In the genomic region with DNA sequence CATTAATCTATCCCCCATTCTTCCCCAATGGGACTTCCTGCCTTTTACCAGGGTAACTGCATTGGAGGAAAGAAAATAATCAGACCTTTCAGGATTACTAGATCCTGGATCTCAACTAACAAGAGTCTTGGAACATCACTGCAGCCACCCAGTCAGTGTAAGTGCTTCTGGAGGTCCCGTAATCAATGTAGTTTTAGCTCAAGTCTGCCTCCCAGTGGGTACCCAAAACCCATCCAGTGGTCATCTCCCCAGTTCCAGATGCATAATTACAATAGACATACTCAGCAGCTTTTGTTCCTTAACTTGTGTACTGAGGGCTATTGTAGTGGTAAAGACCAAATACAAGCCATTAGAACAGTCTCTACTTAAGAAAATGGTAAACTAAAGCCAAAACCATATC, we compare ENCODE assay signal across 10 cellular contexts.
DNase-seq lines count a peak whose midpoint lies in the region; TF ChIP-seq lines count a peak whose summit lies in the region.
"Had no signal": no experiment of that assay in that cellular context is flagged by ENCODE, and none has a peak within 500 bp of the region (broad histone marks: within the 10 kb centered on the region; RNA-seq: fewer than 3 reads in every experiment).

No MANE protein-coding gene starts in this region.

- H3K36me3 ChIP-seq in left ventricle myocardium inferior, result no peaks in the 10 kb centered on the region
- H3K36me3 ChIP-seq in PC-9 (ENCODE audit: low read depth), result no peaks in the 10 kb centered on the region

- POLR2A ChIA-PET in PC-9 (lab: Charles Lee; ENCODE audit: unreplicated experiment), result no interaction called here

- H3K79me2 ChIP-seq in PC-9 (ENCODE audit: low read depth), result no peaks in the 10 kb centered on the region

- no peaks in the 10 kb centered on the region for H3K9me3 ChIP-seq in left ventricle myocardium inferior (replicated peaks)
- no peaks in the 10 kb centered on the region for H3K9me3 ChIP-seq in PC-9 (ENCODE audit: insufficient read depth, low read depth)

- H3K9me3 Mint-ChIP-seq in type B pancreatic cell (no peaks in the 10 kb centered on the region), nephron progenitor cell (no peaks in the 10 kb centered on the region)

- H3K27ac ChIP-seq in left ventricle myocardium inferior (replicated peaks) (no peak overlapping the region), PC-9 (no peak overlapping the region)
- H3K27ac ChIP-seq: coronary artery had no signal

- no peak overlapping the region for H3K4me2 ChIP-seq in PC-9

- H3K4me1 Mint-ChIP-seq in type B pancreatic cell (ENCODE audit: unreplicated experiment) (no peaks in the 10 kb centered on the region), nephron progenitor cell (no peaks in the 10 kb centered on the region)
- H3K4me1 Mint-ChIP-seq: naive B cell had no signal

- H3F3A ChIP-seq in PC-9 (ENCODE audit: insufficient read depth, low read depth), result no peaks in the 10 kb centered on the region

- H3K4me1 ChIP-seq in left ventricle myocardium inferior (no peaks in the 10 kb centered on the region), PC-9 (replicated peaks; ENCODE audit: insufficient read depth) (no peaks in the 10 kb centered on the region)

- H3K27me3 Mint-ChIP-seq in type B pancreatic cell, result no peaks in the 10 kb centered on the region
- H3K27me3 Mint-ChIP-seq in nephron progenitor cell (ENCODE audit: low read depth, poor library complexity), result peaks cover 4% of the 10 kb centered on the region
- H3K27me3 Mint-ChIP-seq: naive B cell had no signal

- no peaks in the 10 kb centered on the region for H4K20me1 ChIP-seq in PC-9 (ENCODE audit: insufficient read depth)

- H3K27me3 ChIP-seq in left ventricle myocardium inferior (ENCODE audit: low read depth), result no peaks in the 10 kb centered on the region
- no peaks in the 10 kb centered on the region for H3K27me3 ChIP-seq in PC-9 (ENCODE audit: insufficient read depth, low read depth)

- H2AFZ ChIP-seq in PC-9, result no peak overlapping the region

- H3K4me3 Mint-ChIP-seq in type B pancreatic cell (no peak overlapping the region), nephron progenitor cell (no peak overlapping the region)
- H3K4me3 Mint-ChIP-seq: naive B cell had no signal

- CTCF ChIA-PET in PC-9 (lab: Charles Lee), result no interaction called here

- H3K36me3 Mint-ChIP-seq in type B pancreatic cell, result no peaks in the 10 kb centered on the region
- H3K36me3 Mint-ChIP-seq in nephron progenitor cell (ENCODE audit: low read depth), result no peaks in the 10 kb centered on the region
- H3K36me3 Mint-ChIP-seq: naive B cell had no signal

- no TSS peak for BruUV-seq in PC-9 (replicated peaks; lab: Mats Ljungman, UMichigan)

- no peak overlapping the region for H3K27ac Mint-ChIP-seq in type B pancreatic cell
- H3K27ac Mint-ChIP-seq in nephron progenitor cell, result no peak overlapping the region
- H3K27ac Mint-ChIP-seq: naive B cell had no signal

- TF ChIP-seq CTCF in left ventricle myocardium inferior (IDR thresholded peaks at IDR 0.05; ENCODE audit: borderline replicate concordance) (peak; percentile 23), fibroblast of mammary gland (conservative IDR thresholded peaks at IDR 0.05; ENCODE audit: control insufficient read depth, insufficient read depth, low read depth, low read length) (peak; percentile 44), type B pancreatic cell (conservative IDR thresholded peaks at IDR 0.05) (peak; percentile 31), nephron progenitor cell (IDR thresholded peaks at IDR 0.05) (no peak), PC-9 (conservative IDR thresholded peaks at IDR 0.05) (no peak)

- DNase-seq in left ventricle myocardium inferior (no peak), cardiac septum (ENCODE audit: low spot score) (no peak), NCI-H748 (lab: John Stamatoyannopoulos, UW; ENCODE audit: unreplicated experiment) (peak; percentile 20), fibroblast of mammary gland (ENCODE audit: low read depth) (peak; percentile 46), type B pancreatic cell (ENCODE audit: extremely low spot score, unreplicated experiment) (no peak), nephron progenitor cell (no peak), HK-2 (ENCODE audit: unreplicated experiment) (no peak), PC-9 (no peak)
- DNase-seq: naive B cell had no signal

- H3K9me2 ChIP-seq in PC-9 (ENCODE audit: insufficient read depth), result no peaks in the 10 kb centered on the region

- H3K4me3 ChIP-seq in left ventricle myocardium inferior (no peak overlapping the region), fibroblast of mammary gland (ENCODE audit: control insufficient read depth, low read depth, low read length) (no peak overlapping the region), PC-9 (no peak overlapping the region)
- H3K4me3 ChIP-seq: coronary artery had no signal

- intact Hi-C loops in left ventricle myocardium inferior (cut with micrococcal nuclease), result no loop called here
- intact Hi-C loops in cardiac septum (cut with DNase I), result no loop called here
- intact Hi-C loops in PC-9 (cut with micrococcal nuclease; ENCODE audit: unreplicated experiment), result no loop called here

Comparison
In these comparisons a context has a peak if more than half of its experiments do, and no peak if none do; other contexts are left out.
1. DNase-seq: peak in NCI-H748 (single experiment) and fibroblast of mammary gland (single experiment); none in left ventricle myocardium inferior (single experiment), cardiac septum (single experiment), type B pancreatic cell (single experiment), nephron progenitor cell (single experiment), HK-2 (single experiment) and PC-9 (0 of 2).
2. CTCF ChIP-seq: peak in left ventricle myocardium inferior (single experiment), fibroblast of mammary gland (single experiment) and type B pancreatic cell (single experiment); none in nephron progenitor cell (single experiment) and PC-9 (single experiment).